1 cellular context compared by ENCODE assay signal in genomic region chr1:151547119-151547899, GRCh38.
TF ChIP-seq lines count a peak whose summit lies in the region.

No MANE protein-coding gene starts in this region.

TF ChIP-seq in HepG2, 621 proteins besides CTCF, POLR2A, EP300 and RAD21 (continued from another document and continues in another):
- TF ChIP-seq ZHX2 (IDR thresholded peaks at IDR 0.05; ENCODE audit: low read depth) (no peak), ZHX2 (CRISPR knock-in tag; IDR thresholded peaks at IDR 0.05; ENCODE audit: borderline replicate concordance) (no peak), STAT5B (CRISPR knock-in tag; IDR thresholded peaks at IDR 0.05) (no peak), ZEB1 (IDR thresholded peaks at IDR 0.05; ENCODE audit: insufficient replicate concordance, low read depth) (peak; percentile 82), TCF12 (IDR thresholded peaks at IDR 0.05) (no peak), TCF12 (CRISPR knock-in tag; IDR thresholded peaks at IDR 0.05) (no peak), ZNF264 (CRISPR knock-in tag; IDR thresholded peaks at IDR 0.05) (peak; percentile 87), TIGD3 (CRISPR knock-in tag; IDR thresholded peaks at IDR 0.05; ENCODE audit: borderline replicate concordance) (no peak), ZSCAN9 (CRISPR knock-in tag; IDR thresholded peaks at IDR 0.05; ENCODE audit: borderline replicate concordance) (0 out of 2 replicates have a peak, but pooled peaks have one; percentile 23), ZNF510 (CRISPR knock-in tag; IDR thresholded peaks at IDR 0.05; ENCODE audit: low read depth) (no peak), FOSL2 (CRISPR knock-in tag; IDR thresholded peaks at IDR 0.05) (peak; percentile 75), CBX5 (CRISPR knock-in tag; IDR thresholded peaks at IDR 0.05; ENCODE audit: borderline replicate concordance) (peak; percentile 52; the same call in 1 of the 2 replicates), ZNF138 (CRISPR knock-in tag; IDR thresholded peaks at IDR 0.05; ENCODE audit: low read depth) (no peak), KDM5A (IDR thresholded peaks at IDR 0.05; ENCODE audit: borderline replicate concordance, low read length) (no peak), ZNF891 (CRISPR knock-in tag; IDR thresholded peaks at IDR 0.05) (no peak), GMEB2 (CRISPR knock-in tag; IDR thresholded peaks at IDR 0.05; ENCODE audit: low read depth) (no peak), ARID2 (CRISPR knock-in tag; IDR thresholded peaks at IDR 0.05; ENCODE audit: borderline replicate concordance) (no peak), MXD4 (CRISPR knock-in tag; IDR thresholded peaks at IDR 0.05) (peak; percentile 95; the same call in 1 of the 2 replicates), ZNF383 (CRISPR knock-in tag; IDR thresholded peaks at IDR 0.05; ENCODE audit: borderline replicate concordance) (no peak), ARHGAP35 (CRISPR knock-in tag; IDR thresholded peaks at IDR 0.05; ENCODE audit: borderline replicate concordance) (0 out of 2 replicates have a peak, but pooled peaks have one; percentile 29), THRA (CRISPR knock-in tag; IDR thresholded peaks at IDR 0.05; ENCODE audit: borderline replicate concordance) (peak; percentile 87), ELF1 (CRISPR knock-in tag; IDR thresholded peaks at IDR 0.05) (peak; percentile 84), BRD4 (CRISPR knock-in tag; IDR thresholded peaks at IDR 0.05) (no peak), THYN1 (CRISPR knock-in tag; IDR thresholded peaks at IDR 0.05; ENCODE audit: borderline replicate concordance, low read depth) (no peak), ZBTB8A (CRISPR knock-in tag; IDR thresholded peaks at IDR 0.05; ENCODE audit: borderline replicate concordance, low read depth) (no peak), AGO1 (IDR thresholded peaks at IDR 0.05; ENCODE audit: low read depth, low read length, poor library complexity, severe bottlenecking) (no peak), ZNF205 (CRISPR knock-in tag; IDR thresholded peaks at IDR 0.05) (0 out of 2 replicates have a peak, but pooled peaks have one; percentile 75), ZNF724P (CRISPR knock-in tag; IDR thresholded peaks at IDR 0.05; ENCODE audit: borderline replicate concordance) (no peak), ZNF577 (CRISPR knock-in tag; IDR thresholded peaks at IDR 0.05; ENCODE audit: borderline replicate concordance, low read depth) (no peak), ZFP41 (CRISPR knock-in tag; IDR thresholded peaks at IDR 0.05; ENCODE audit: borderline replicate concordance) (no peak), ERF (CRISPR knock-in tag; IDR thresholded peaks at IDR 0.05) (peak; percentile 35; the same call in 1 of the 2 replicates), NR2F1 (CRISPR knock-in tag; IDR thresholded peaks at IDR 0.05) (peak; percentile 19 to 68; a peak in 2 of 4 replicates), FOXK1 (CRISPR knock-in tag; IDR thresholded peaks at IDR 0.05; ENCODE audit: borderline replicate concordance, low read depth) (peak; percentile 62; the same call in 1 of the 2 replicates), SMYD3 (CRISPR knock-in tag; IDR thresholded peaks at IDR 0.05) (peak; percentile 64; the same call in 1 of the 2 replicates), SUZ12 (IDR thresholded peaks at IDR 0.05; ENCODE audit: low read depth, low read length) (no peak), MIER3 (CRISPR knock-in tag; IDR thresholded peaks at IDR 0.05; ENCODE audit: borderline replicate concordance) (no peak; the same call in 1 of the 2 replicates), ZXDC (CRISPR knock-in tag; IDR thresholded peaks at IDR 0.05) (no peak), ZFYVE20 (CRISPR knock-in tag; IDR thresholded peaks at IDR 0.05; ENCODE audit: borderline replicate concordance, low read depth) (no peak), HDAC2 (CRISPR knock-in tag; IDR thresholded peaks at IDR 0.05) (peak; percentile 93), ZNF777 (CRISPR knock-in tag; IDR thresholded peaks at IDR 0.05) (no peak), HES4 (CRISPR knock-in tag; IDR thresholded peaks at IDR 0.05; ENCODE audit: borderline replicate concordance) (no peak), SP5 (CRISPR knock-in tag; IDR thresholded peaks at IDR 0.05; ENCODE audit: borderline replicate concordance, low read depth) (peak; percentile 57), AFF4 (CRISPR knock-in tag; IDR thresholded peaks at IDR 0.05) (no peak), ZNF180 (CRISPR knock-in tag; IDR thresholded peaks at IDR 0.05; ENCODE audit: borderline replicate concordance, low read depth) (no peak), ZNF770 (CRISPR knock-in tag; IDR thresholded peaks at IDR 0.05) (0 out of 2 replicates have a peak, but pooled peaks have one; percentile 38), ASH2L (IDR thresholded peaks at IDR 0.05; ENCODE audit: insufficient read length, low read depth, low read length) (peak; percentile 59), SNAPC2 (CRISPR knock-in tag; IDR thresholded peaks at IDR 0.05) (no peak), ZNF451 (CRISPR knock-in tag; IDR thresholded peaks at IDR 0.05) (peak; percentile 49; the same call in 1 of the 2 replicates)
